ENCODE assay signal across 11 cellular contexts in the genomic region with DNA sequence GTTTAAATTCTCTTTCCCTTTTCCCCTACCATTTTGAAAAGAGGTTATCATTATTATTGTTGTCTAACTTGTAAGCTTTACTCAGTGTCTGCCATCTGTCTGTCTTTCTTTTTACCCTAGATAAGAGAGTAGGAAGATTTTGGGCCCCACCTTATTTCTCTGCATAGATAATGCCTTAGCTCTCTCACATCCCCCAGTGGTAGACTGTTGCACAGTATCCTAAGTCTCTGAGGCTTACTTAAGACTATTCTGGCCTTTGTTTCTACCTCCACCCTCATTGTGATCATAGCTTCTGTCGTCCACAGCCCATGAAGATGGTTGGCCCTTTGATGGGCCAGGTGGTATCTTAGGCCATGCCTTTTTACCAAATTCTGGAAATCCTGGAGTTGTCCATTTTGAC.
DNase-seq lines count a peak whose midpoint lies in the region; ATAC-seq and TF ChIP-seq lines count a peak whose summit lies in the region.
"Had no signal": no experiment of that assay in that cellular context is flagged by ENCODE, and none has a peak within 500 bp of the region (broad histone marks: within the 10 kb centered on the region; RNA-seq: fewer than 3 reads in every experiment).

No MANE protein-coding gene starts in this region.

- DNase-seq in GM12865 (ENCODE audit: low read depth): peak; percentile 9
- peak; percentile 2 for DNase-seq in amniotic epithelial cell (ENCODE audit: low read depth)
- DNase-seq in HuH-7.5 (ENCODE audit: low spot score): no peak
- DNase-seq: activated CD4-positive, alpha-beta T cell treated with anti-CD3 and anti-CD28 coated beads, Interleukin-2, amount 50 U/mL, for 48 hours; NCI-H187 treated with DMSO at 0.1 percent for 48 hours had no signal

- H3K4me3 Mint-ChIP-seq in nephron: no peak overlapping the region

- no peaks in the 10 kb centered on the region for H3K4me1 Mint-ChIP-seq in nephron

- no peak overlapping the region for H3K9ac ChIP-seq in Loucy (ENCODE audit: low read depth, low read length, poor library complexity, severe bottlenecking)

- H3K36me3 ChIP-seq in Loucy (ENCODE audit: insufficient read depth, low read length): no peaks in the 10 kb centered on the region
- H3K36me3 ChIP-seq: SJCRH30 had no signal

- peak; percentile 31 for TF ChIP-seq CTCF in GM12865 (IDR thresholded peaks at IDR 0.05; ENCODE audit: insufficient read depth, low read depth, low read length, missing control alignments)
- TF ChIP-seq CTCF in Loucy (conservative IDR thresholded peaks at IDR 0.05; ENCODE audit: low read length): peak; percentile 44
- TF ChIP-seq CTCF in nephron (IDR thresholded peaks at IDR 0.05; ENCODE audit: unreplicated experiment in 3 of 3): peak in 2 of 3 experiments; percentile 20 to 25

- H3K4me1 ChIP-seq in Loucy (ENCODE audit: insufficient read depth, low read length, poor library complexity, severe bottlenecking): no peaks in the 10 kb centered on the region
- H3K4me1 ChIP-seq: SJCRH30 had no signal

- H3K9me2 ChIP-seq in Loucy (replicated peaks; ENCODE audit: low read depth, low read length): no peaks in the 10 kb centered on the region

- H3K27me3 ChIP-seq in Loucy (ENCODE audit: insufficient read depth, low read length, poor library complexity, severe bottlenecking): no peaks in the 10 kb centered on the region
- H3K27me3 ChIP-seq: SJCRH30 had no signal

- H4K20me1 ChIP-seq in Loucy (ENCODE audit: insufficient read depth, low read length, poor library complexity, severe bottlenecking): no peaks in the 10 kb centered on the region

- no peaks in the 10 kb centered on the region for H3K9me3 ChIP-seq in Loucy (ENCODE audit: insufficient read depth, low read depth, low read length)
- H3K9me3 ChIP-seq: SJCRH30 had no signal

- no peaks in the 10 kb centered on the region for H3K27me3 Mint-ChIP-seq in nephron (ENCODE audit: low read depth)

- H3K9me3 Mint-ChIP-seq in nephron: no peaks in the 10 kb centered on the region
- H3K9me3 Mint-ChIP-seq: activated naive CD4-positive, alpha-beta T cell treated with anti-CD3 and anti-CD28 coated beads, Interleukin-2, amount 50 U/mL, for 72 hours had no signal

- no peaks in the 10 kb centered on the region for H3F3A ChIP-seq in Loucy (ENCODE audit: low read depth)

- ATAC-seq in HG03159 (IDR thresholded peaks at IDR 0.05; ENCODE audit: unreplicated experiment) (no peak), HG03175 (IDR thresholded peaks at IDR 0.05; ENCODE audit: unreplicated experiment) (no peak)
- ATAC-seq: activated naive CD4-positive, alpha-beta T cell treated with anti-CD3 and anti-CD28 coated beads, Interleukin-2, amount 50 U/mL, for 72 hours had no signal

- H3K4me3 ChIP-seq in GM12865 (ENCODE audit: low read depth, low read length) (no peak overlapping the region), Loucy (ENCODE audit: low read length, poor library complexity, severe bottlenecking) (no peak overlapping the region)
- H3K4me3 ChIP-seq: SJCRH30 had no signal

- H3K36me3 Mint-ChIP-seq in nephron (ENCODE audit: low read depth): no peaks in the 10 kb centered on the region
- H3K36me3 Mint-ChIP-seq: activated naive CD4-positive, alpha-beta T cell treated with anti-CD3 and anti-CD28 coated beads, Interleukin-2, amount 50 U/mL, for 72 hours had no signal

- no peak overlapping the region for H3K4me2 ChIP-seq in Loucy (ENCODE audit: low read depth, low read length, poor library complexity, severe bottlenecking)

- no peak overlapping the region for H3K27ac Mint-ChIP-seq in nephron
- H3K27ac Mint-ChIP-seq: activated naive CD4-positive, alpha-beta T cell treated with anti-CD3 and anti-CD28 coated beads, Interleukin-2, amount 50 U/mL, for 72 hours had no signal

- H2AFZ ChIP-seq in Loucy (ENCODE audit: low read length): no peak overlapping the region

- H3K79me2 ChIP-seq in Loucy (ENCODE audit: insufficient read depth, low read length): no peaks in the 10 kb centered on the region
